In genomic region chr21:42669069-42669468, GRCh38 we compare ENCODE assay signal across 1 cellular context.
TF ChIP-seq lines count a peak whose summit lies in the region.

No MANE protein-coding gene starts in this region.

TF ChIP-seq in liver, 16 proteins besides CTCF, POLR2A, EP300 and RAD21 (continued from another document):
- no peak for TF ChIP-seq ZBTB33 (IDR thresholded peaks at IDR 0.05)
- no peak for TF ChIP-seq FOXA2 (IDR thresholded peaks at IDR 0.05)
- TF ChIP-seq FOXA1 (IDR thresholded peaks at IDR 0.05) = no peak
